ENCODE assay signal across 18 cellular contexts in the genomic region with DNA sequence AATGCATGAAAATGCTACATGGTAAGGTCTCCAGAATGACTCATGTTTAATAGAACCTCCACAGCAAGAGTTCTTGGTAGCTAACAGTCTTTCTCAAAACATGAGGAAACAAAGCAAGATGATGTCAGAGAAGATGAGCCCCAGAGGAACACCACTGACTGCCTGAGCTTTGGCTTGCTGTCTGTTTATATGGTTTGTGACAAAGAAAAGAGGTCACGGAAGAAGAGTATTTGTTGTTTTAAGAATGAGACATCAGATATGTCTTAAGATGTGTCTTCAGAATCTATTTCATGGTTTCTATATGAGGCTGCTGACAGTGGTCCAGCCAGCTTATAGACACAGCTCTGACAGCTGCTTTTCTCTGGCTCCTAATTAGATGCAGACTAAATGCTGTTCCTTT. TPM values are rescaled to one million over a fixed set of nuclear protein-coding genes. Genes with fewer than 3 reads are reported as not detected.
DNase-seq lines count a peak whose midpoint lies in the region; ATAC-seq and TF ChIP-seq lines count a peak whose summit lies in the region.
"Had no signal": no experiment of that assay in that cellular context is flagged by ENCODE, and none has a peak within 500 bp of the region (broad histone marks: within the 10 kb centered on the region; RNA-seq: fewer than 3 reads in every experiment).

No MANE protein-coding gene starts in this region.

- BruUV-seq in mammary epithelial cell (replicated peaks; lab: Mats Ljungman, UMichigan) = no TSS peak

- peak; percentile 91 for DNase-seq in EH (ENCODE audit: low read depth)
- DNase-seq in HT1080 (ENCODE audit: low read depth) = peak; percentile 34
- DNase-seq in mammary epithelial cell = peak; percentile 58
- no peak for DNase-seq in natural killer cell treated with Interleukin-12 subunit alpha and Interleukin-12 subunit beta and Interleukin-15 and Interleukin-18, amount 100 ng/mL, for 72 hours (ENCODE audit: low spot score)
- DNase-seq in type B pancreatic cell (ENCODE audit: extremely low spot score, unreplicated experiment) = no peak
- DNase-seq in NCI-H1105 treated with DMSO at 0.1 percent for 48 hours (lab: John Stamatoyannopoulos, UW) = no peak
- DNase-seq: heart left ventricle, left colon, NCI-H1417, NCI-H2227 treated with DMSO at 0.1 percent for 48 hours, thyroid gland had no signal

- dilution Hi-C loops in mammary epithelial cell (cut with HindIII; ENCODE audit: low sequenced_read_pairs) = no loop called here

- peak overlapping the region; percentile 5 for H3K4me3 Mint-ChIP-seq in natural killer cell treated with Interleukin-12 subunit alpha and Interleukin-12 subunit beta and Interleukin-15 and Interleukin-18, amount 100 ng/mL, for 72 hours
- H3K4me3 Mint-ChIP-seq in type B pancreatic cell = no peak overlapping the region
- H3K4me3 Mint-ChIP-seq: CD14-positive monocyte; central memory CD8-positive, alpha-beta T cell; IgD-negative memory B cell had no signal

- no peak overlapping the region for H3K4me3 ChIP-seq in mammary epithelial cell (replicated peaks in 1 of 3; ENCODE audit: insufficient read depth in 1 of 3, low read depth in 2 of 3, low read length in 3 of 3)
- H3K4me3 ChIP-seq: heart left ventricle, thyroid gland had no signal

- ATAC-seq in natural killer cell treated with Interleukin-12 subunit alpha and Interleukin-12 subunit beta and Interleukin-15 and Interleukin-18, amount 100 ng/mL, for 72 hours = peak; percentile 48 to 63
- ATAC-seq in GM19023 (IDR thresholded peaks at IDR 0.05; ENCODE audit: unreplicated experiment) = no peak
- ATAC-seq in GM21786 (IDR thresholded peaks at IDR 0.05; ENCODE audit: unreplicated experiment) = no peak
- ATAC-seq: left colon had no signal

- peaks cover 12 to 19% of the 10 kb centered on the region in 2 donors for H3K4me1 Mint-ChIP-seq in natural killer cell treated with Interleukin-12 subunit alpha and Interleukin-12 subunit beta and Interleukin-15 and Interleukin-18, amount 100 ng/mL, for 72 hours (ENCODE audit: low read depth in 2 of 2)
- H3K4me1 Mint-ChIP-seq in type B pancreatic cell (ENCODE audit: unreplicated experiment) = no peaks in the 10 kb centered on the region
- H3K4me1 Mint-ChIP-seq: central memory CD8-positive, alpha-beta T cell; IgD-negative memory B cell had no signal

- CTCF ChIA-PET in mammary epithelial cell (lab: Charles Lee; ENCODE audit: low non-redundant PET) = no interaction called here

- 0% methylated on average over 1 of the region's 1 CpG for WGBS in mammary epithelial cell (ENCODE audit: low coverage, missing lambda C conversion rate)

- H3K27ac Mint-ChIP-seq in natural killer cell treated with Interleukin-12 subunit alpha and Interleukin-12 subunit beta and Interleukin-15 and Interleukin-18, amount 100 ng/mL, for 72 hours = peak overlapping the region in 1 of 2 donors; percentile 58
- H3K27ac Mint-ChIP-seq in type B pancreatic cell = no peak overlapping the region
- H3K27ac Mint-ChIP-seq: CD14-positive monocyte, IgD-negative memory B cell, progenitor cell of endocrine pancreas had no signal

- H3K79me2 ChIP-seq in mammary epithelial cell (ENCODE audit: insufficient read depth, low read length) = peaks cover 6% of the 10 kb centered on the region

- TF ChIP-seq CTCF in mammary epithelial cell (conservative IDR thresholded peaks at IDR 0.05 in 1 of 2, IDR thresholded peaks at IDR 0.05 in 1 of 2; ENCODE audit: extremely low read depth in 1 of 2, insufficient read depth in 1 of 2, low read depth in 1 of 2, low read length in 2 of 2) (no peak), type B pancreatic cell (conservative IDR thresholded peaks at IDR 0.05) (no peak)

- no peaks in the 10 kb centered on the region for H3K9me3 ChIP-seq in mammary epithelial cell (replicated peaks; ENCODE audit: insufficient read depth, low read length)
- H3K9me3 ChIP-seq: heart left ventricle, thyroid gland had no signal

- H3K27me3 Mint-ChIP-seq in natural killer cell treated with Interleukin-12 subunit alpha and Interleukin-12 subunit beta and Interleukin-15 and Interleukin-18, amount 100 ng/mL, for 72 hours = peaks cover 5 to 6% of the 10 kb centered on the region in 2 donors
- no peaks in the 10 kb centered on the region for H3K27me3 Mint-ChIP-seq in type B pancreatic cell
- H3K27me3 Mint-ChIP-seq: IgD-negative memory B cell, progenitor cell of endocrine pancreas had no signal

- H2AFZ ChIP-seq in mammary epithelial cell (ENCODE audit: low read depth, low read length) = no peak overlapping the region

- in situ Hi-C loops in mammary epithelial cell (cut with MboI; ENCODE audit: low sequenced_read_pairs in 2 of 2) = no loop called here

- H3K36me3 Mint-ChIP-seq in natural killer cell treated with Interleukin-12 subunit alpha and Interleukin-12 subunit beta and Interleukin-15 and Interleukin-18, amount 100 ng/mL, for 72 hours = no peaks in the 10 kb centered on the region
- H3K36me3 Mint-ChIP-seq in type B pancreatic cell = no peaks in the 10 kb centered on the region
- H3K36me3 Mint-ChIP-seq: CD14-positive monocyte, IgD-negative memory B cell had no signal

- intact Hi-C loops in mammary epithelial cell (cut with micrococcal nuclease) = no loop called here

- H3K9ac ChIP-seq in mammary epithelial cell (ENCODE audit: insufficient read depth, low read length) = peak overlapping the region; percentile 33

- peaks cover 53% of the 10 kb centered on the region for H3K4me1 ChIP-seq in mammary epithelial cell (ENCODE audit: insufficient read depth, low read length)
- H3K4me1 ChIP-seq: thyroid gland had no signal

- no peaks in the 10 kb centered on the region for H3K36me3 ChIP-seq in mammary epithelial cell (ENCODE audit: insufficient read depth, low read length)
- H3K36me3 ChIP-seq: heart left ventricle, thyroid gland had no signal

- no peaks in the 10 kb centered on the region for H3K27me3 ChIP-seq in mammary epithelial cell (ENCODE audit: insufficient read depth, low read length)
- H3K27me3 ChIP-seq: heart left ventricle, thyroid gland had no signal

- H3K27ac ChIP-seq in mammary epithelial cell (ENCODE audit: insufficient read depth, low read depth, low read length) = peak overlapping the region; percentile 95
- H3K27ac ChIP-seq: heart left ventricle, thyroid gland had no signal

- no peaks in the 10 kb centered on the region for H3K9me3 Mint-ChIP-seq in natural killer cell treated with Interleukin-12 subunit alpha and Interleukin-12 subunit beta and Interleukin-15 and Interleukin-18, amount 100 ng/mL, for 72 hours
- H3K9me3 Mint-ChIP-seq in type B pancreatic cell = no peaks in the 10 kb centered on the region
- H3K9me3 Mint-ChIP-seq: central memory CD8-positive, alpha-beta T cell; IgD-negative memory B cell had no signal

- H4K20me1 ChIP-seq in mammary epithelial cell (ENCODE audit: insufficient read depth, low read length) = no peaks in the 10 kb centered on the region

- H3K4me2 ChIP-seq in mammary epithelial cell (ENCODE audit: insufficient read depth, low read depth, low read length) = no peak overlapping the region

RNA-seq across cellular contexts. Expression of gene AREG, which starts 18.8 kb away (rescaled TPM):
- total RNA-seq in HT1080 (2014; rRNA removed; shearing (Covaris generic)) = 1.4 and 1.9 TPM in 2 replicates
- polyA plus RNA-seq in HT1080 (2015; cell fraction: cytosol; rRNA removed) = 1.3 and 1.5 TPM in 2 replicates
- 0.36 and 1.3 TPM in 2 replicates for polyA plus RNA-seq in HT1080 (2015; cell fraction: nucleus; rRNA removed)
- 1,000 to 10,000 TPM in 1 of 2 donors, 100 to 1,000 TPM in 1; 540 to 2,145 TPM for total RNA-seq in mammary epithelial cell
- 1,137 TPM for polyA plus RNA-seq in mammary epithelial cell
- polyA minus RNA-seq in mammary epithelial cell = 894 TPM
- under 1 TPM; 0.38 to 0.95 TPM for total RNA-seq in natural killer cell treated with Interleukin-12 subunit alpha and Interleukin-12 subunit beta and Interleukin-15 and Interleukin-18, amount 100 ng/mL, for 72 hours
- 17.1 and 58.0 TPM in 2 replicates for total RNA-seq in type B pancreatic cell (ENCODE audit: low replicate concordance)
- total RNA-seq: myocyte had no signal

Comparison
In these comparisons a context has a peak if more than half of its experiments do, and no peak if none do; other contexts are left out.
1. DNase-seq: peak in EH (single experiment), HT1080 (single experiment) and mammary epithelial cell (single experiment); none in natural killer cell treated with Interleukin-12 subunit alpha and Interleukin-12 subunit beta and Interleukin-15 and Interleukin-18, amount 100 ng/mL, for 72 hours (single experiment), type B pancreatic cell (single experiment) and NCI-H1105 treated with DMSO at 0.1 percent for 48 hours (single experiment).
2. ATAC-seq: peak in natural killer cell treated with Interleukin-12 subunit alpha and Interleukin-12 subunit beta and Interleukin-15 and Interleukin-18, amount 100 ng/mL, for 72 hours (2 of 2); none in GM19023 (single experiment) and GM21786 (single experiment).